Comparison of ENCODE assay signal across 12 cellular contexts in the genomic region with DNA sequence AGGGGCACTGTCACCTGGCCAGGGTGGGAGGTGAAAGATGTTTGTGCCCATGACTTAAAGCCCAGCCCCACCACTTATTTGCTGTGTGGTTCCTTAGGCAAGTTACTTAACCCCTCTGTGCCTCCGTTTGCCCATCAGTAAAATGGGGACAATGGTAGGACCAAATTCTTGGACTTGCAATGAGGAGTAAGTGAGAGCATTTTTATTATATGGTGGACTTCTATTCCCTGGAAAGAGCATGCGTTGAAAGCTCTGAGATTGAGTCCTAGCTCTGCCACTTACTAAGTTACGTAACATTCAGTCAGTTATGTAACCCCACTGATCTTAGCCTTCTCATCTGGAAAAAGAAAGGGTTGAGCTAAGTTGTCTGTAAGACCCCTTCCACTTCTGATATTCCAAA. TPM values are rescaled to one million over a fixed set of nuclear protein-coding genes. Genes with fewer than 3 reads are reported as not detected.
A peak's percentile ranks its signal among the peaks of the same experiment; 100 is the strongest.
DNase-seq lines count a peak whose midpoint lies in the region; ATAC-seq and TF ChIP-seq lines count a peak whose summit lies in the region.
"Had no signal": no experiment of that assay in that cellular context is flagged by ENCODE, and none has a peak within 500 bp of the region (broad histone marks: within the 10 kb centered on the region; RNA-seq: fewer than 3 reads in every experiment).

No MANE protein-coding gene starts in this region.

- no peaks in the 10 kb centered on the region for H3K9me3 ChIP-seq in Caco-2

- POLR2A ChIA-PET in Caco-2 (lab: Charles Lee), result no interaction called here

- DNase-seq in Caco-2 (no peak), NB4 (ENCODE audit: low read depth) (peak; percentile 83), KBM-7 (no peak)
- no peak for DNase-seq in activated CD8-positive, alpha-beta memory T cell treated with anti-CD3 and anti-CD28 coated beads, Interleukin-2, amount 50 U/mL, for 48 hours
- DNase-seq: activated T-cell treated with anti-CD3 and anti-CD28 coated beads, Interleukin-2, amount 50 U/mL, for 1 hour; NCI-H2081; PC-9 had no signal

- peaks cover 1% of the 10 kb centered on the region; the same call in 1 of the 2 replicates for H3K36me3 ChIP-seq in Caco-2 (ENCODE audit: control insufficient read depth, insufficient read depth, low read length)

- no peaks in the 10 kb centered on the region for H3K9me3 Mint-ChIP-seq in Caco-2 (ENCODE audit: unreplicated experiment)
- H3K9me3 Mint-ChIP-seq in dendritic cell treated with granulocyte-macrophage colony-stimulating factor and Interleukin-4, amounts not matched to agents 40 ng/mL and 50 ng/mL, for 4 days, result no peaks in the 10 kb centered on the region

- H3K27ac ChIP-seq in skin epidermis, result peak overlapping the region in 18 of 21 experiments; percentile 18 to 96 (median 58)
- H3K27ac ChIP-seq: PC-9 had no signal

- no peak for TF ChIP-seq POLR2A in NB4 (IDR thresholded peaks at IDR 0.05; ENCODE audit: extremely low read depth, insufficient read length)

- TF ChIP-seq CTCF in Caco-2 (IDR thresholded peaks at IDR 0.05; ENCODE audit: insufficient read depth in 1 of 2, low read depth in 1 of 2, low read length in 1 of 2, severe bottlenecking in 1 of 2, unreplicated experiment in 1 of 2), result no peak
- no peak for TF ChIP-seq CTCF in NB4 (IDR thresholded peaks at IDR 0.05; ENCODE audit: low read depth, low read length)

- CTCF ChIA-PET in Caco-2 (lab: Charles Lee), result interaction anchor here (1.5 to 1.7 kb wide), 2 partner anchors 12 to 19 kb away, joined by 9 to 12 read pairs; a partner anchor contains a TSS

- H3K27me3 Mint-ChIP-seq in Caco-2 (ENCODE audit: insufficient read depth, unreplicated experiment), result no peaks in the 10 kb centered on the region
- H3K27me3 Mint-ChIP-seq in dendritic cell treated with granulocyte-macrophage colony-stimulating factor and Interleukin-4, amounts not matched to agents 40 ng/mL and 50 ng/mL, for 4 days, result no peaks in the 10 kb centered on the region

- in situ Hi-C loops in KBM-7 (cut with MboI; ENCODE audit: low pct_unique_long_range_greater_than_20kb, low sequenced_read_pairs), result no loop called here

- H3K4me1 Mint-ChIP-seq in Caco-2 (ENCODE audit: low read depth, unreplicated experiment), result peaks cover 40% of the 10 kb centered on the region
- H3K4me1 Mint-ChIP-seq in dendritic cell treated with granulocyte-macrophage colony-stimulating factor and Interleukin-4, amounts not matched to agents 40 ng/mL and 50 ng/mL, for 4 days (ENCODE audit: low read depth), result peaks cover 89% of the 10 kb centered on the region

- peak overlapping the region; percentile 88 for H3K27ac Mint-ChIP-seq in Caco-2 (ENCODE audit: unreplicated experiment)
- H3K27ac Mint-ChIP-seq in dendritic cell treated with granulocyte-macrophage colony-stimulating factor and Interleukin-4, amounts not matched to agents 40 ng/mL and 50 ng/mL, for 4 days, result peak overlapping the region; percentile 88

- H3K4me3 ChIP-seq in Caco-2 (ENCODE audit: low read depth, low read length), result no peak overlapping the region
- no peak overlapping the region for H3K4me3 ChIP-seq in NB4 (ENCODE audit: low read depth, low read length)
- H3K4me3 ChIP-seq in skin epidermis, result no peak overlapping the region
- H3K4me3 ChIP-seq: GM12878, PC-9 had no signal

- no peak for ATAC-seq in HG03521 (IDR thresholded peaks at IDR 0.05; ENCODE audit: unreplicated experiment)
- ATAC-seq: GM12878 had no signal

- no TSS peak for BruUV-seq in Caco-2 (replicated peaks; lab: Mats Ljungman, UMichigan)

- no peak overlapping the region for H3K4me3 Mint-ChIP-seq in Caco-2 (ENCODE audit: unreplicated experiment)
- no peak overlapping the region for H3K4me3 Mint-ChIP-seq in dendritic cell treated with granulocyte-macrophage colony-stimulating factor and Interleukin-4, amounts not matched to agents 40 ng/mL and 50 ng/mL, for 4 days

- intact Hi-C loops in Caco-2 (cut with micrococcal nuclease; ENCODE audit: unreplicated experiment), result no loop called here
- intact Hi-C loops in dendritic cell treated with granulocyte-macrophage colony-stimulating factor and Interleukin-4, amounts not matched to agents 40 ng/mL and 50 ng/mL, for 4 days (cut with micrococcal nuclease), result no loop called here

- no peaks in the 10 kb centered on the region for H3K27me3 ChIP-seq in Caco-2 (replicated peaks; ENCODE audit: control insufficient read depth, insufficient read depth, low read length)

- peaks cover 39% of the 10 kb centered on the region for H3K4me1 ChIP-seq in Caco-2

- peaks cover 22% of the 10 kb centered on the region for H3K36me3 Mint-ChIP-seq in Caco-2 (ENCODE audit: insufficient read depth, unreplicated experiment)
- H3K36me3 Mint-ChIP-seq in dendritic cell treated with granulocyte-macrophage colony-stimulating factor and Interleukin-4, amounts not matched to agents 40 ng/mL and 50 ng/mL, for 4 days (ENCODE audit: low read depth), result peaks cover 92% of the 10 kb centered on the region

RNA-seq across cellular contexts. Expression of a gene that starts 18.8 kb away (rescaled TPM):
- 41.9 and 44.0 TPM in 2 replicates for total RNA-seq in Caco-2 (2022)

RNA-seq across cellular contexts. Expression of a gene that starts 35.0 kb away (rescaled TPM):
- not detected in 2 replicates for total RNA-seq in Caco-2 (2022)
- total RNA-seq: cardiac septum, PC-9 had no signal
